ENCODE assay signal across 1 cellular context in genomic region chr18:80137976-80138375, GRCh38.
TF ChIP-seq lines count a peak whose summit lies in the region.

No MANE protein-coding gene starts in this region.

TF ChIP-seq in GM12878, 131 proteins besides CTCF, POLR2A, EP300 and RAD21 (continued from another document):
- no peak for TF ChIP-seq SPI1 (IDR thresholded peaks at IDR 0.05; ENCODE audit: borderline replicate concordance, insufficient read depth, low read depth, low read length)
- TF ChIP-seq PBX3 (IDR thresholded peaks at IDR 0.05; ENCODE audit: insufficient replicate concordance, low read depth, low read length), result no peak
- no peak for TF ChIP-seq ESRRA (IDR thresholded peaks at IDR 0.05; ENCODE audit: low read length)
- TF ChIP-seq RAD51 (IDR thresholded peaks at IDR 0.05), result no peak
- TF ChIP-seq PKNOX1 (IDR thresholded peaks at IDR 0.05), result no peak
- no peak for TF ChIP-seq ATF3 (IDR thresholded peaks at IDR 0.05; ENCODE audit: borderline replicate concordance, extremely low read depth, low read depth, low read length)
TF ChIP-seq in GM12878: peak in this region for 0.
